In the genomic region with DNA sequence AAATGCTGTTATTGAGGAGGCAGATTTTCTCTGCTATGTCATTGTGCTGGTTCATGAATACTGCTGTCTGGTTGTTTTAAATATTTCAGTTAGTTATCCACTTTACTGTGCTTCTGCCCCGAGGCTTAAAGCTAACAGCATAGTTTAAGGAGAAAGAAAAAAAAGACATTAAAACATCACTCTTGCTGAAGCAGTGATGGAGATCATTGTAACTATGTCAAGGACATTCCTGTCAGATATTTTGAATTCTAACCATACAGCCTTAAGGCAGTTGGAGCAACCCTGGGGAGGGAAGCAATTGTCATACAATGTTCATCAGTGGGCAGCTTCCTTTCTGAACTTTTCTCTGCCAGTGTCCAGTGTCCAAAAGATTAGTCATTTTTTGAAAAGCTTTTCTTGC, we compare ENCODE assay signal across 18 cellular contexts.
A peak's percentile ranks its signal among the peaks of the same experiment; 100 is the strongest.
DNase-seq lines count a peak whose midpoint lies in the region; ATAC-seq and TF ChIP-seq lines count a peak whose summit lies in the region.
"Had no signal": no experiment of that assay in that cellular context is flagged by ENCODE, and none has a peak within 500 bp of the region (broad histone marks: within the 10 kb centered on the region; RNA-seq: fewer than 3 reads in every experiment).

No MANE protein-coding gene starts in this region.

- WGBS in trophoblast cell (ENCODE audit: extremely low coverage, insufficient coverage, insufficient read length), result no CpG with 5 or more reads among the region's 1 CpG

- H3K79me2 ChIP-seq in trophoblast cell (ENCODE audit: control insufficient read depth, insufficient read depth, low read length, poor library complexity), result no peaks in the 10 kb centered on the region

- H3K27ac Mint-ChIP-seq in chondrocyte (ENCODE audit: unreplicated experiment), result peak overlapping the region; percentile 66
- H3K27ac Mint-ChIP-seq: activated CD4-positive, alpha-beta memory T cell treated with anti-CD3 and anti-CD28 coated beads for 36 hours; activated T-helper 17 cell treated with anti-CD3 and anti-CD28 coated beads, Interleukin-2, amount 50 U/mL, for 72 hours; effector memory CD8-positive, alpha-beta T cell had no signal

- H2BK5ac ChIP-seq in trophoblast cell (ENCODE audit: low read depth, low read length, poor library complexity), result no peak overlapping the region

- no peak overlapping the region for H3K14ac ChIP-seq in trophoblast cell (ENCODE audit: low read length)

- H3K4me1 Mint-ChIP-seq in chondrocyte (ENCODE audit: low read depth), result peaks cover 14% of the 10 kb centered on the region
- H3K4me1 Mint-ChIP-seq: activated T-helper 17 cell treated with anti-CD3 and anti-CD28 coated beads, Interleukin-2, amount 50 U/mL, for 72 hours had no signal

- H2BK120ac ChIP-seq in trophoblast cell (ENCODE audit: insufficient read depth, low read length, poor library complexity), result no peak overlapping the region

- no peaks in the 10 kb centered on the region for H3K79me1 ChIP-seq in trophoblast cell (ENCODE audit: low read length)

- no peaks in the 10 kb centered on the region for H3K9me3 Mint-ChIP-seq in chondrocyte (ENCODE audit: low read depth)
- H3K9me3 Mint-ChIP-seq: activated CD4-positive, alpha-beta memory T cell treated with anti-CD3 and anti-CD28 coated beads for 36 hours; activated T-helper 17 cell treated with anti-CD3 and anti-CD28 coated beads, Interleukin-2, amount 50 U/mL, for 72 hours had no signal

- no peak overlapping the region for H3K23ac ChIP-seq in trophoblast cell (ENCODE audit: low read length)

- no peak overlapping the region for H3K4me3 ChIP-seq in trophoblast cell (ENCODE audit: low read depth, low read length)
- H3K4me3 ChIP-seq: BLaER1, prostate gland, tibial artery had no signal

- no peak overlapping the region for H4K8ac ChIP-seq in trophoblast cell (ENCODE audit: low read depth, low read length)

- ATAC-seq in GM18502 (IDR thresholded peaks at IDR 0.05; ENCODE audit: poor library complexity, unreplicated experiment), result no peak
- ATAC-seq: activated T-helper 17 cell treated with anti-CD3 and anti-CD28 coated beads, Interleukin-2, amount 50 U/mL, for 72 hours; effector memory CD8-positive, alpha-beta T cell had no signal

- H3K4me2 ChIP-seq in trophoblast cell (ENCODE audit: low read length), result no peak overlapping the region

- no peaks in the 10 kb centered on the region for H3K4me1 ChIP-seq in trophoblast cell (ENCODE audit: control insufficient read depth in 1 of 2, insufficient read depth in 2 of 2, low read length in 2 of 2)
- H3K4me1 ChIP-seq: prostate gland, tibial artery had no signal

- no peak overlapping the region for H3K18ac ChIP-seq in trophoblast cell (ENCODE audit: low read length)

- DNase-seq in ELR (ENCODE audit: low read depth), result peak; percentile 64
- peak; percentile 4 for DNase-seq in NCI-H460 (ENCODE audit: extremely low read depth, low read depth)
- DNase-seq in chondrocyte (ENCODE audit: low spot score), result no peak
- DNase-seq in trophoblast cell, result peak; percentile 58 to 80
- no peak for DNase-seq in NOMO-1 treated with dmso at 0.1 percent for 144 hours (lab: John Stamatoyannopoulos, UW; ENCODE audit: unreplicated experiment)
- DNase-seq in cortex of kidney (lab: John Stamatoyannopoulos, UW), result no peak
- DNase-seq in NK-92 treated with Interleukin-12 subunit alpha and Interleukin-12 subunit beta, amount 100 ng/mL, for 24 hours (lab: John Stamatoyannopoulos, UW), result no peak
- DNase-seq: activated CD4-positive, alpha-beta memory T cell treated with anti-CD3 and anti-CD28 coated beads for 36 hours; DMS79; effector memory CD8-positive, alpha-beta T cell; head of caudate nucleus; NCI-H187; SHP77 had no signal

- H3K9me3 ChIP-seq in trophoblast cell (ENCODE audit: insufficient read depth, low read depth, low read length), result no peaks in the 10 kb centered on the region
- H3K9me3 ChIP-seq: BLaER1, prostate gland, tibial artery had no signal

- peaks cover 4% of the 10 kb centered on the region for H3K27me3 Mint-ChIP-seq in chondrocyte (ENCODE audit: low read depth)
- H3K27me3 Mint-ChIP-seq: activated CD4-positive, alpha-beta memory T cell treated with anti-CD3 and anti-CD28 coated beads for 36 hours; activated T-helper 17 cell treated with anti-CD3 and anti-CD28 coated beads, Interleukin-2, amount 50 U/mL, for 72 hours; effector memory CD8-positive, alpha-beta T cell had no signal

- peak overlapping the region; percentile 53 for H3K27ac ChIP-seq in trophoblast cell (ENCODE audit: low read depth, low read length)
- H3K27ac ChIP-seq: BLaER1, prostate gland, tibial artery had no signal

- no peak overlapping the region for H3K9ac ChIP-seq in trophoblast cell (ENCODE audit: low read length)
- H3K9ac ChIP-seq: BLaER1 had no signal

- H3K4ac ChIP-seq in trophoblast cell (ENCODE audit: low read depth, low read length), result no peak overlapping the region

- no peaks in the 10 kb centered on the region for H3K36me3 Mint-ChIP-seq in chondrocyte (ENCODE audit: low read depth)
- H3K36me3 Mint-ChIP-seq: activated CD4-positive, alpha-beta memory T cell treated with anti-CD3 and anti-CD28 coated beads for 36 hours had no signal

- no peak for TF ChIP-seq CTCF in chondrocyte (IDR thresholded peaks at IDR 0.05)

- H3K27me3 ChIP-seq in trophoblast cell (ENCODE audit: insufficient read depth, low read length), result no peaks in the 10 kb centered on the region
- H3K27me3 ChIP-seq: BLaER1, tibial artery had no signal

- no peak overlapping the region for H2AFZ ChIP-seq in trophoblast cell (ENCODE audit: insufficient read depth, low read length, poor library complexity)

- no peak overlapping the region for H2BK12ac ChIP-seq in trophoblast cell (ENCODE audit: low read length)

- no peak overlapping the region for H4K91ac ChIP-seq in trophoblast cell (ENCODE audit: low read depth, low read length)

- H2AK5ac ChIP-seq in trophoblast cell (ENCODE audit: low read length), result no peak overlapping the region

- H3K4me3 Mint-ChIP-seq in chondrocyte (ENCODE audit: unreplicated experiment), result no peak overlapping the region
- H3K4me3 Mint-ChIP-seq: activated CD4-positive, alpha-beta memory T cell treated with anti-CD3 and anti-CD28 coated beads for 36 hours; activated T-helper 17 cell treated with anti-CD3 and anti-CD28 coated beads, Interleukin-2, amount 50 U/mL, for 72 hours; effector memory CD8-positive, alpha-beta T cell had no signal

- H3K36me3 ChIP-seq in trophoblast cell (ENCODE audit: control insufficient read depth in 1 of 2, insufficient read depth in 2 of 2, low read length in 2 of 2), result no peaks in the 10 kb centered on the region
- H3K36me3 ChIP-seq: BLaER1, prostate gland, tibial artery had no signal

- H4K12ac ChIP-seq in trophoblast cell (ENCODE audit: low read depth, low read length), result no peak overlapping the region

Comparison
In these comparisons a context has a peak if more than half of its experiments do, and no peak if none do; other contexts are left out.
1. DNase-seq: peak in ELR (single experiment), NCI-H460 (single experiment) and trophoblast cell (2 of 2); none in chondrocyte (single experiment), NOMO-1 treated with dmso at 0.1 percent for 144 hours (single experiment), cortex of kidney (single experiment) and NK-92 treated with Interleukin-12 subunit alpha and Interleukin-12 subunit beta, amount 100 ng/mL, for 24 hours (single experiment).